In the genomic region with DNA sequence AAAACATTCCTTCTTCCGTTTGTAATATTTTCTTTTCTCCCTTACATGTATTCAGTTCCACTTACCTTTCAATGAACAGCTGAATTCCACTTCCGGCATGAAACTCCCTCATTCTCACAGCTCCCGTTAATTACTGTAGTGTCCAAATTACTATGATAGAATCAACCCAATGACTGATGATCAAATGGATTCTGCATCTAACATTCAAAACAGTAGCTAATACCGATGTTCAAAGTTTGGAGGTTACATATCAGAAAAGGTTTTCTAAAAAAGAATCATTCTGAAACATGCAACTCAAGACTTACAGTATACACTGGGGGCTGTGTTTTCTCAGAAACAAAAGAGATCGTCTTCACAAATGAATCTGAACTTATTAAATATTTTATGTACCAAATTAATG, we compare ENCODE assay signal across 22 cellular contexts.
A peak's percentile ranks its signal among the peaks of the same experiment; 100 is the strongest.
DNase-seq lines count a peak whose midpoint lies in the region; ATAC-seq lines count a peak whose summit lies in the region.
"Had no signal": no experiment of that assay in that cellular context is flagged by ENCODE, and none has a peak within 500 bp of the region (broad histone marks: within the 10 kb centered on the region; RNA-seq: fewer than 3 reads in every experiment).

No MANE protein-coding gene starts in this region.

- H3K36me3 Mint-ChIP-seq in activated naive CD4-positive, alpha-beta T cell treated with anti-CD3 and anti-CD28 coated beads, Interleukin-2, amount 50 U/mL, for 24 hours, result peaks cover 43% of the 10 kb centered on the region
- H3K36me3 Mint-ChIP-seq in T-helper 17 cell (ENCODE audit: low read depth), result peaks cover 17% of the 10 kb centered on the region
- H3K36me3 Mint-ChIP-seq in activated naive CD8-positive, alpha-beta T cell treated with anti-CD3 and anti-CD28 coated beads, Interleukin-2, amount 50 U/mL, for 24 hours (ENCODE audit: low read depth), result peaks cover 80% of the 10 kb centered on the region
- peaks cover 28 to 46% of the 10 kb centered on the region in 2 donors for H3K36me3 Mint-ChIP-seq in stimulated activated naive B cell treated with anti-CD40 and anti-IgM and Interleukin-4, amounts not matched to agents 10 μg/mL and 1 μg/mL and 100 μg/mL, for 72 hours

- H3K9me3 Mint-ChIP-seq in activated naive CD4-positive, alpha-beta T cell treated with anti-CD3 and anti-CD28 coated beads, Interleukin-2, amount 50 U/mL, for 24 hours, result no peaks in the 10 kb centered on the region
- no peaks in the 10 kb centered on the region for H3K9me3 Mint-ChIP-seq in activated naive CD8-positive, alpha-beta T cell treated with anti-CD3 and anti-CD28 coated beads, Interleukin-2, amount 50 U/mL, for 24 hours
- no peaks in the 10 kb centered on the region for H3K9me3 Mint-ChIP-seq in stimulated activated naive B cell treated with anti-CD40 and anti-IgM and Interleukin-4, amounts not matched to agents 10 μg/mL and 1 μg/mL and 100 μg/mL, for 72 hours
- H3K9me3 Mint-ChIP-seq: activated T-cell treated with anti-CD3 and anti-CD28 coated beads, Interleukin-2, amount 50 U/mL, for 4 hours had no signal

- no peaks in the 10 kb centered on the region for H3K27me3 Mint-ChIP-seq in activated naive CD4-positive, alpha-beta T cell treated with anti-CD3 and anti-CD28 coated beads, Interleukin-2, amount 50 U/mL, for 24 hours
- no peaks in the 10 kb centered on the region for H3K27me3 Mint-ChIP-seq in T-helper 17 cell
- H3K27me3 Mint-ChIP-seq in activated naive CD8-positive, alpha-beta T cell treated with anti-CD3 and anti-CD28 coated beads, Interleukin-2, amount 50 U/mL, for 24 hours, result no peaks in the 10 kb centered on the region
- no peaks in the 10 kb centered on the region for H3K27me3 Mint-ChIP-seq in stimulated activated naive B cell treated with anti-CD40 and anti-IgM and Interleukin-4, amounts not matched to agents 10 μg/mL and 1 μg/mL and 100 μg/mL, for 72 hours

- H3K4me3 Mint-ChIP-seq in activated naive CD4-positive, alpha-beta T cell treated with anti-CD3 and anti-CD28 coated beads, Interleukin-2, amount 50 U/mL, for 24 hours, result peak overlapping the region; percentile 0
- peak overlapping the region; percentile 21 for H3K4me3 Mint-ChIP-seq in T-helper 17 cell
- no peak overlapping the region for H3K4me3 Mint-ChIP-seq in activated naive CD8-positive, alpha-beta T cell treated with anti-CD3 and anti-CD28 coated beads, Interleukin-2, amount 50 U/mL, for 24 hours
- H3K4me3 Mint-ChIP-seq in stimulated activated naive B cell treated with anti-CD40 and anti-IgM and Interleukin-4, amounts not matched to agents 10 μg/mL and 1 μg/mL and 100 μg/mL, for 72 hours, result no peak overlapping the region
- H3K4me3 Mint-ChIP-seq: activated T-cell treated with anti-CD3 and anti-CD28 coated beads, Interleukin-2, amount 50 U/mL, for 4 hours; GM23338 had no signal

- no peak for DNase-seq in activated naive CD4-positive, alpha-beta T cell (lab: John Stamatoyannopoulos, UW)
- DNase-seq in T-helper 17 cell, result no peak
- DNase-seq in activated naive CD8-positive, alpha-beta T cell treated with anti-CD3 and anti-CD28 coated beads, Interleukin-2, amount 50 U/mL, for 24 hours, result no peak
- no peak for DNase-seq in stimulated activated naive B cell treated with anti-CD40 and anti-IgM and Interleukin-4, amounts not matched to agents 10 μg/mL and 1 μg/mL and 100 μg/mL, for 72 hours
- no peak for DNase-seq in C1 segment of cervical spinal cord (lab: John Stamatoyannopoulos, UW)
- DNase-seq in LoVo (ENCODE audit: low spot score), result no peak
- DNase-seq: activated T-cell treated with anti-CD3 and anti-CD28 coated beads, Interleukin-2, amount 50 U/mL, for 4 hours; dermis blood vessel endothelial cell; DMS 273 treated with DMSO at 0.1 percent for 48 hours; EL; Kasumi-1; lower lobe of right lung; MV-4-11; NCI-H146; RPMI8226 had no signal

- H3K27ac Mint-ChIP-seq in activated naive CD4-positive, alpha-beta T cell treated with anti-CD3 and anti-CD28 coated beads, Interleukin-2, amount 50 U/mL, for 24 hours, result peak overlapping the region; percentile 60
- peak overlapping the region; percentile 71 for H3K27ac Mint-ChIP-seq in T-helper 17 cell
- peak overlapping the region; percentile 7 for H3K27ac Mint-ChIP-seq in activated naive CD8-positive, alpha-beta T cell treated with anti-CD3 and anti-CD28 coated beads, Interleukin-2, amount 50 U/mL, for 24 hours
- peak overlapping the region; percentile 16 for H3K27ac Mint-ChIP-seq in stimulated activated naive B cell treated with anti-CD40 and anti-IgM and Interleukin-4, amounts not matched to agents 10 μg/mL and 1 μg/mL and 100 μg/mL, for 72 hours
- H3K27ac Mint-ChIP-seq: GM23338 had no signal

- ATAC-seq in T-helper 17 cell, result peak; percentile 21
- no peak for ATAC-seq in activated naive CD8-positive, alpha-beta T cell treated with anti-CD3 and anti-CD28 coated beads, Interleukin-2, amount 50 U/mL, for 24 hours
- ATAC-seq in stimulated activated naive B cell treated with anti-CD40 and anti-IgM and Interleukin-4, amounts not matched to agents 10 μg/mL and 1 μg/mL and 100 μg/mL, for 72 hours (replicated peaks), result no peak
- ATAC-seq in GM19328 (IDR thresholded peaks at IDR 0.05; ENCODE audit: unreplicated experiment), result no peak
- ATAC-seq: GM12878, GM23338, lower lobe of right lung had no signal

- H3K4me1 Mint-ChIP-seq in activated naive CD4-positive, alpha-beta T cell treated with anti-CD3 and anti-CD28 coated beads, Interleukin-2, amount 50 U/mL, for 24 hours, result peaks cover 56% of the 10 kb centered on the region
- peaks cover 22% of the 10 kb centered on the region for H3K4me1 Mint-ChIP-seq in T-helper 17 cell
- H3K4me1 Mint-ChIP-seq in activated naive CD8-positive, alpha-beta T cell treated with anti-CD3 and anti-CD28 coated beads, Interleukin-2, amount 50 U/mL, for 24 hours, result peaks cover 40% of the 10 kb centered on the region
- H3K4me1 Mint-ChIP-seq in stimulated activated naive B cell treated with anti-CD40 and anti-IgM and Interleukin-4, amounts not matched to agents 10 μg/mL and 1 μg/mL and 100 μg/mL, for 72 hours, result peaks cover 3 to 8% of the 10 kb centered on the region in 2 donors

- peaks cover 2% of the 10 kb centered on the region for H3K9me3 ChIP-seq in T-helper 17 cell (ENCODE audit: control insufficient read depth, low read length, poor library complexity, severe bottlenecking)
- H3K9me3 ChIP-seq: BLaER1 treated with 17β-estradiol and CSF1 and Interleukin-3, amounts not matched to agents 10 nM and 100 nM; lower lobe of right lung; right atrium auricular region; suprapubic skin had no signal

Comparison
In these comparisons a context has a peak if more than half of its experiments do, and no peak if none do; other contexts are left out.
1. H3K27ac Mint-ChIP-seq: peak in every context shown above with its lines; median percentile 71 in T-helper 17 cell; 60 in activated naive CD4-positive, alpha-beta T cell treated with anti-CD3 and anti-CD28 coated beads, Interleukin-2, amount 50 U/mL, for 24 hours; 16 in stimulated activated naive B cell treated with anti-CD40 and anti-IgM and Interleukin-4, amounts not matched to agents 10 μg/mL and 1 μg/mL and 100 μg/mL, for 72 hours; 7 in activated naive CD8-positive, alpha-beta T cell treated with anti-CD3 and anti-CD28 coated beads, Interleukin-2, amount 50 U/mL, for 24 hours.
2. H3K4me3 Mint-ChIP-seq: peak in activated naive CD4-positive, alpha-beta T cell treated with anti-CD3 and anti-CD28 coated beads, Interleukin-2, amount 50 U/mL, for 24 hours (single experiment) and T-helper 17 cell (single experiment); none in activated naive CD8-positive, alpha-beta T cell treated with anti-CD3 and anti-CD28 coated beads, Interleukin-2, amount 50 U/mL, for 24 hours (single experiment) and stimulated activated naive B cell treated with anti-CD40 and anti-IgM and Interleukin-4, amounts not matched to agents 10 μg/mL and 1 μg/mL and 100 μg/mL, for 72 hours (0 of 2).